1 cellular context compared by ENCODE assay signal in the genomic region with DNA sequence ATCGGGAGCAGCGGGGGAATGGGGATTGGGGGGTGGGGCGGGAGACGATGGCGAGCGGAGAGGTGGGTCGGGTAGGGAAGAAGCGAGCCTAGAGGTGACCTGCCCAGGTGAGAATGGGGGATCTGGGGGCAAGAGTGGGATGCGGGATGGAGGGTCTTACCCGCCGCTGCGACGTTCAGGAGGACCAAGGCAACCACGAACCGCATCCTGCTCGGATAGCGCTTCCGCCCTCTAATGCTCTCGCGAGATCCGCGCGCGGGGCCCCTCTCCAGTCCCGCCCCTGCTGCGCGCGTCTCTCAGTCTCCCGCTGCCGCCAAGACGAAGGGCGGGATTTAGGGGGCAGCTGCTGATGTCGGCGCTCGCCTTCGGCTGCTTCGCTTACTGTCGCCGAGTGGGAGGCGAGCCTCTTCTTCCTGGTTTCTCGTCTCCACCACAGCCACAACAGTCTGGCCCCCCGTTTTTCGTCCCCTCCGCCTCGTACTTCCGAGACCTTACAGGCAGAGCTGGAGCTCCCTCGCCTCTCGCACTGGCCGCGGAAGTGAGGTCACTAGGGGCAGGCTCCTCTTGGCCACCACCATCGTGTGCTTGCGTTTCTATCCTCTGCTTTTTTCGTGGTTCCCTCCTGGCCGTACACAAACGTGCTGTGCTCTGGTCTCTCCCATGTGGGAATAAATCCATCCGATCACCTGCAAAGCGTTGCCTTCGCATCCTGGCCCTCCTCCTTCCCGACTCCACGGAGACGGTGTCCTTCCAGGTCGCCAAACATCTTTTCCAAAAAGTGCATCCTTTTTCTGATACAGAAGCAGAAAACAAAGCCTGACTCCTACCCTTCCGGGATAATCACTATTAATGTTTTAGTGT.
A peak's percentile ranks its signal among the peaks of the same experiment; 100 is the strongest.
TF ChIP-seq lines count a peak whose summit lies in the region.

A gene (minus strand): TSS at position 233 of the 861 bp plus-strand sequence. CDS start 27 bp downstream, at position 206.

TF ChIP-seq in GM12878, 131 proteins besides CTCF, POLR2A, EP300 and RAD21 (continued from another document and continues in another):
- TF ChIP-seq MYB (IDR thresholded peaks at IDR 0.05; ENCODE audit: borderline replicate concordance, low read depth, low read length) (no peak), YY1 (IDR thresholded peaks at IDR 0.05; ENCODE audit: low read depth, low read length) (peak; percentile 67; the same call in 1 of the 2 replicates), KAT2A (conservative IDR thresholded peaks at IDR 0.05; ENCODE audit: control insufficient read depth, low read depth, low read length) (no peak), ZNF24 (IDR thresholded peaks at IDR 0.05) (no peak), CREM (IDR thresholded peaks at IDR 0.05; ENCODE audit: low read depth) (peak; percentile 83), CHD1 (IDR thresholded peaks at IDR 0.05; ENCODE audit: low read depth, low read length) (no peak; the same call in 1 of the 2 replicates), SMARCA5 (IDR thresholded peaks at IDR 0.05) (no peak), CHD4 (IDR thresholded peaks at IDR 0.05) (no peak), NR2F1 (conservative IDR thresholded peaks at IDR 0.05) (peak; percentile 92), TAF1 (IDR thresholded peaks at IDR 0.05; ENCODE audit: borderline replicate concordance, low read depth, low read length) (peak; percentile 89), SMAD5 (IDR thresholded peaks at IDR 0.05; ENCODE audit: low read depth) (peak; percentile 97), ESRRA (IDR thresholded peaks at IDR 0.05; ENCODE audit: low read length) (no peak), WRNIP1 (IDR thresholded peaks at IDR 0.05; ENCODE audit: borderline replicate concordance, low read depth, low read length) (peak; percentile 52; the same call in 1 of the 2 replicates), SP1 (IDR thresholded peaks at IDR 0.05; ENCODE audit: low read depth, low read length) (no peak), TARDBP (IDR thresholded peaks at IDR 0.05; ENCODE audit: borderline replicate concordance) (no peak), KLF5 (IDR thresholded peaks at IDR 0.05; ENCODE audit: partially characterized antibody) (peak; percentile 71), SUZ12 (IDR thresholded peaks at IDR 0.05; ENCODE audit: unreplicated experiment) (no peak), SIN3A (IDR thresholded peaks at IDR 0.05; ENCODE audit: low read depth, low read length) (peak; percentile 75), FOXM1 (IDR thresholded peaks at IDR 0.05; ENCODE audit: low read depth, low read length) (no peak), ETV6 (conservative IDR thresholded peaks at IDR 0.05 in 1 of 2, IDR thresholded peaks at IDR 0.05 in 1 of 2; ENCODE audit: borderline replicate concordance in 1 of 2, low read depth in 1 of 2) (no peak; a peak in 1 of 4 replicates), CBX3 (IDR thresholded peaks at IDR 0.05; ENCODE audit: borderline replicate concordance, low read depth) (no peak), BHLHE40 (IDR thresholded peaks at IDR 0.05; ENCODE audit: borderline replicate concordance in 1 of 2, low read depth in 2 of 2, low read length in 1 of 2) (no peak; a peak in 1 of 4 replicates), PAX5 (IDR thresholded peaks at IDR 0.05; ENCODE audit: borderline replicate concordance, low read depth, low read length) (no peak), BACH1 (IDR thresholded peaks at IDR 0.05; ENCODE audit: borderline replicate concordance) (peak; percentile 82; the same call in 1 of the 2 replicates), POLR2AphosphoS2 (IDR thresholded peaks at IDR 0.05; ENCODE audit: low read depth, low read length) (peak; percentile 97), PML (IDR thresholded peaks at IDR 0.05; ENCODE audit: low read length) (peak; percentile 99), CEBPB (IDR thresholded peaks at IDR 0.05; ENCODE audit: borderline replicate concordance in 1 of 2, low read depth in 2 of 2, low read length in 2 of 2) (no peak), SREBF2 (IDR thresholded peaks at IDR 0.05; ENCODE audit: low read length) (no peak), ZNF622 (IDR thresholded peaks at IDR 0.05) (no peak), IKZF2 (IDR thresholded peaks at IDR 0.05) (peak in 1 of 2 experiments; percentile 33; a peak in 3 of 4 replicates)
- TF ChIP-seq, protein P1, sequence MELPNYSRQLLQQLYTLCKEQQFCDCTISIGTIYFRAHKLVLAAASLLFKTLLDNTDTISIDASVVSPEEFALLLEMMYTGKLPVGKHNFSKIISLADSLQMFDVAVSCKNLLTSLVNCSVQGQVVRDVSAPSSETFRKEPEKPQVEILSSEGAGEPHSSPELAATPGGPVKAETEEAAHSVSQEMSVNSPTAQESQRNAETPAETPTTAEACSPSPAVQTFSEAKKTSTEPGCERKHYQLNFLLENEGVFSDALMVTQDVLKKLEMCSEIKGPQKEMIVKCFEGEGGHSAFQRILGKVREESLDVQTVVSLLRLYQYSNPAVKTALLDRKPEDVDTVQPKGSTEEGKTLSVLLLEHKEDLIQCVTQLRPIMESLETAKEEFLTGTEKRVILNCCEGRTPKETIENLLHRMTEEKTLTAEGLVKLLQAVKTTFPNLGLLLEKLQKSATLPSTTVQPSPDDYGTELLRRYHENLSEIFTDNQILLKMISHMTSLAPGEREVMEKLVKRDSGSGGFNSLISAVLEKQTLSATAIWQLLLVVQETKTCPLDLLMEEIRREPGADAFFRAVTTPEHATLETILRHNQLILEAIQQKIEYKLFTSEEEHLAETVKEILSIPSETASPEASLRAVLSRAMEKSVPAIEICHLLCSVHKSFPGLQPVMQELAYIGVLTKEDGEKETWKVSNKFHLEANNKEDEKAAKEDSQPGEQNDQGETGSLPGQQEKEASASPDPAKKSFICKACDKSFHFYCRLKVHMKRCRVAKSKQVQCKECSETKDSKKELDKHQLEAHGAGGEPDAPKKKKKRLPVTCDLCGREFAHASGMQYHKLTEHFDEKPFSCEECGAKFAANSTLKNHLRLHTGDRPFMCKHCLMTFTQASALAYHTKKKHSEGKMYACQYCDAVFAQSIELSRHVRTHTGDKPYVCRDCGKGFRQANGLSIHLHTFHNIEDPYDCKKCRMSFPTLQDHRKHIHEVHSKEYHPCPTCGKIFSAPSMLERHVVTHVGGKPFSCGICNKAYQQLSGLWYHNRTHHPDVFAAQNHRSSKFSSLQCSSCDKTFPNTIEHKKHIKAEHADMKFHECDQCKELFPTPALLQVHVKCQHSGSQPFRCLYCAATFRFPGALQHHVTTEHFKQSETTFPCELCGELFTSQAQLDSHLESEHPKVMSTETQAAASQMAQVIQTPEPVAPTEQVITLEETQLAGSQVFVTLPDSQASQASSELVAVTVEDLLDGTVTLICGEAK (IDR thresholded peaks at IDR 0.05; ENCODE audit: borderline replicate concordance): peak; percentile 77; the same call in 1 of the 2 replicates
- TF ChIP-seq, protein P2, sequence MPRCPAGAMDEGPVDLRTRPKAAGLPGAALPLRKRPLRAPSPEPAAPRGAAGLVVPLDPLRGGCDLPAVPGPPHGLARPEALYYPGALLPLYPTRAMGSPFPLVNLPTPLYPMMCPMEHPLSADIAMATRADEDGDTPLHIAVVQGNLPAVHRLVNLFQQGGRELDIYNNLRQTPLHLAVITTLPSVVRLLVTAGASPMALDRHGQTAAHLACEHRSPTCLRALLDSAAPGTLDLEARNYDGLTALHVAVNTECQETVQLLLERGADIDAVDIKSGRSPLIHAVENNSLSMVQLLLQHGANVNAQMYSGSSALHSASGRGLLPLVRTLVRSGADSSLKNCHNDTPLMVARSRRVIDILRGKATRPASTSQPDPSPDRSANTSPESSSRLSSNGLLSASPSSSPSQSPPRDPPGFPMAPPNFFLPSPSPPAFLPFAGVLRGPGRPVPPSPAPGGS (IDR thresholded peaks at IDR 0.05; ENCODE audit: borderline replicate concordance, insufficient read depth, low read depth, low read length, poor library complexity, severe bottlenecking): no peak
- TF ChIP-seq, protein P3, sequence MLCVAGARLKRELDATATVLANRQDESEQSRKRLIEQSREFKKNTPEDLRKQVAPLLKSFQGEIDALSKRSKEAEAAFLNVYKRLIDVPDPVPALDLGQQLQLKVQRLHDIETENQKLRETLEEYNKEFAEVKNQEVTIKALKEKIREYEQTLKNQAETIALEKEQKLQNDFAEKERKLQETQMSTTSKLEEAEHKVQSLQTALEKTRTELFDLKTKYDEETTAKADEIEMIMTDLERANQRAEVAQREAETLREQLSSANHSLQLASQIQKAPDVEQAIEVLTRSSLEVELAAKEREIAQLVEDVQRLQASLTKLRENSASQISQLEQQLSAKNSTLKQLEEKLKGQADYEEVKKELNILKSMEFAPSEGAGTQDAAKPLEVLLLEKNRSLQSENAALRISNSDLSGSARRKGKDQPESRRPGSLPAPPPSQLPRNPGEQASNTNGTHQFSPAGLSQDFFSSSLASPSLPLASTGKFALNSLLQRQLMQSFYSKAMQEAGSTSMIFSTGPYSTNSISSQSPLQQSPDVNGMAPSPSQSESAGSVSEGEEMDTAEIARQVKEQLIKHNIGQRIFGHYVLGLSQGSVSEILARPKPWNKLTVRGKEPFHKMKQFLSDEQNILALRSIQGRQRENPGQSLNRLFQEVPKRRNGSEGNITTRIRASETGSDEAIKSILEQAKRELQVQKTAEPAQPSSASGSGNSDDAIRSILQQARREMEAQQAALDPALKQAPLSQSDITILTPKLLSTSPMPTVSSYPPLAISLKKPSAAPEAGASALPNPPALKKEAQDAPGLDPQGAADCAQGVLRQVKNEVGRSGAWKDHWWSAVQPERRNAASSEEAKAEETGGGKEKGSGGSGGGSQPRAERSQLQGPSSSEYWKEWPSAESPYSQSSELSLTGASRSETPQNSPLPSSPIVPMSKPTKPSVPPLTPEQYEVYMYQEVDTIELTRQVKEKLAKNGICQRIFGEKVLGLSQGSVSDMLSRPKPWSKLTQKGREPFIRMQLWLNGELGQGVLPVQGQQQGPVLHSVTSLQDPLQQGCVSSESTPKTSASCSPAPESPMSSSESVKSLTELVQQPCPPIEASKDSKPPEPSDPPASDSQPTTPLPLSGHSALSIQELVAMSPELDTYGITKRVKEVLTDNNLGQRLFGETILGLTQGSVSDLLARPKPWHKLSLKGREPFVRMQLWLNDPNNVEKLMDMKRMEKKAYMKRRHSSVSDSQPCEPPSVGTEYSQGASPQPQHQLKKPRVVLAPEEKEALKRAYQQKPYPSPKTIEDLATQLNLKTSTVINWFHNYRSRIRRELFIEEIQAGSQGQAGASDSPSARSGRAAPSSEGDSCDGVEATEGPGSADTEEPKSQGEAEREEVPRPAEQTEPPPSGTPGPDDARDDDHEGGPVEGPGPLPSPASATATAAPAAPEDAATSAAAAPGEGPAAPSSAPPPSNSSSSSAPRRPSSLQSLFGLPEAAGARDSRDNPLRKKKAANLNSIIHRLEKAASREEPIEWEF (IDR thresholded peaks at IDR 0.05; ENCODE audit: insufficient replicate concordance, low read depth, low read length): no peak
- TF ChIP-seq, protein P4, sequence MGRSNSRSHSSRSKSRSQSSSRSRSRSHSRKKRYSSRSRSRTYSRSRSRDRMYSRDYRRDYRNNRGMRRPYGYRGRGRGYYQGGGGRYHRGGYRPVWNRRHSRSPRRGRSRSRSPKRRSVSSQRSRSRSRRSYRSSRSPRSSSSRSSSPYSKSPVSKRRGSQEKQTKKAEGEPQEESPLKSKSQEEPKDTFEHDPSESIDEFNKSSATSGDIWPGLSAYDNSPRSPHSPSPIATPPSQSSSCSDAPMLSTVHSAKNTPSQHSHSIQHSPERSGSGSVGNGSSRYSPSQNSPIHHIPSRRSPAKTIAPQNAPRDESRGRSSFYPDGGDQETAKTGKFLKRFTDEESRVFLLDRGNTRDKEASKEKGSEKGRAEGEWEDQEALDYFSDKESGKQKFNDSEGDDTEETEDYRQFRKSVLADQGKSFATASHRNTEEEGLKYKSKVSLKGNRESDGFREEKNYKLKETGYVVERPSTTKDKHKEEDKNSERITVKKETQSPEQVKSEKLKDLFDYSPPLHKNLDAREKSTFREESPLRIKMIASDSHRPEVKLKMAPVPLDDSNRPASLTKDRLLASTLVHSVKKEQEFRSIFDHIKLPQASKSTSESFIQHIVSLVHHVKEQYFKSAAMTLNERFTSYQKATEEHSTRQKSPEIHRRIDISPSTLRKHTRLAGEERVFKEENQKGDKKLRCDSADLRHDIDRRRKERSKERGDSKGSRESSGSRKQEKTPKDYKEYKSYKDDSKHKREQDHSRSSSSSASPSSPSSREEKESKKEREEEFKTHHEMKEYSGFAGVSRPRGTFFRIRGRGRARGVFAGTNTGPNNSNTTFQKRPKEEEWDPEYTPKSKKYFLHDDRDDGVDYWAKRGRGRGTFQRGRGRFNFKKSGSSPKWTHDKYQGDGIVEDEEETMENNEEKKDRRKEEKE (IDR thresholded peaks at IDR 0.05): no peak
- TF ChIP-seq, protein P5, sequence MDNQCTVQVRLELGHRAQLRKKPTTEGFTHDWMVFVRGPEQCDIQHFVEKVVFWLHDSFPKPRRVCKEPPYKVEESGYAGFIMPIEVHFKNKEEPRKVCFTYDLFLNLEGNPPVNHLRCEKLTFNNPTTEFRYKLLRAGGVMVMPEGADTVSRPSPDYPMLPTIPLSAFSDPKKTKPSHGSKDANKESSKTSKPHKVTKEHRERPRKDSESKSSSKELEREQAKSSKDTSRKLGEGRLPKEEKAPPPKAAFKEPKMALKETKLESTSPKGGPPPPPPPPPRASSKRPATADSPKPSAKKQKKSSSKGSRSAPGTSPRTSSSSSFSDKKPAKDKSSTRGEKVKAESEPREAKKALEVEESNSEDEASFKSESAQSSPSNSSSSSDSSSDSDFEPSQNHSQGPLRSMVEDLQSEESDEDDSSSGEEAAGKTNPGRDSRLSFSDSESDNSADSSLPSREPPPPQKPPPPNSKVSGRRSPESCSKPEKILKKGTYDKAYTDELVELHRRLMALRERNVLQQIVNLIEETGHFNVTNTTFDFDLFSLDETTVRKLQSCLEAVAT (IDR thresholded peaks at IDR 0.05): peak; percentile 79
- TF ChIP-seq, protein P6, sequence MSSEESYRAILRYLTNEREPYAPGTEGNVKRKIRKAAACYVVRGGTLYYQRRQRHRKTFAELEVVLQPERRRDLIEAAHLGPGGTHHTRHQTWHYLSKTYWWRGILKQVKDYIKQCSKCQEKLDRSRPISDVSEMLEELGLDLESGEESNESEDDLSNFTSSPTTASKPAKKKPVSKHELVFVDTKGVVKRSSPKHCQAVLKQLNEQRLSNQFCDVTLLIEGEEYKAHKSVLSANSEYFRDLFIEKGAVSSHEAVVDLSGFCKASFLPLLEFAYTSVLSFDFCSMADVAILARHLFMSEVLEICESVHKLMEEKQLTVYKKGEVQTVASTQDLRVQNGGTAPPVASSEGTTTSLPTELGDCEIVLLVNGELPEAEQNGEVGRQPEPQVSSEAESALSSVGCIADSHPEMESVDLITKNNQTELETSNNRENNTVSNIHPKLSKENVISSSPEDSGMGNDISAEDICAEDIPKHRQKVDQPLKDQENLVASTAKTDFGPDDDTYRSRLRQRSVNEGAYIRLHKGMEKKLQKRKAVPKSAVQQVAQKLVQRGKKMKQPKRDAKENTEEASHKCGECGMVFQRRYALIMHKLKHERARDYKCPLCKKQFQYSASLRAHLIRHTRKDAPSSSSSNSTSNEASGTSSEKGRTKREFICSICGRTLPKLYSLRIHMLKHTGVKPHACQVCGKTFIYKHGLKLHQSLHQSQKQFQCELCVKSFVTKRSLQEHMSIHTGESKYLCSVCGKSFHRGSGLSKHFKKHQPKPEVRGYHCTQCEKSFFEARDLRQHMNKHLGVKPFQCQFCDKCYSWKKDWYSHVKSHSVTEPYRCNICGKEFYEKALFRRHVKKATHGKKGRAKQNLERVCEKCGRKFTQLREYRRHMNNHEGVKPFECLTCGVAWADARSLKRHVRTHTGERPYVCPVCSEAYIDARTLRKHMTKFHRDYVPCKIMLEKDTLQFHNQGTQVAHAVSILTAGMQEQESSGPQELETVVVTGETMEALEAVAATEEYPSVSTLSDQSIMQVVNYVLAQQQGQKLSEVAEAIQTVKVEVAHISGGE (CRISPR knock-in tag; IDR thresholded peaks at IDR 0.05): no peak
